Comparison of ENCODE assay signal across 1 cellular context in the genomic region with DNA sequence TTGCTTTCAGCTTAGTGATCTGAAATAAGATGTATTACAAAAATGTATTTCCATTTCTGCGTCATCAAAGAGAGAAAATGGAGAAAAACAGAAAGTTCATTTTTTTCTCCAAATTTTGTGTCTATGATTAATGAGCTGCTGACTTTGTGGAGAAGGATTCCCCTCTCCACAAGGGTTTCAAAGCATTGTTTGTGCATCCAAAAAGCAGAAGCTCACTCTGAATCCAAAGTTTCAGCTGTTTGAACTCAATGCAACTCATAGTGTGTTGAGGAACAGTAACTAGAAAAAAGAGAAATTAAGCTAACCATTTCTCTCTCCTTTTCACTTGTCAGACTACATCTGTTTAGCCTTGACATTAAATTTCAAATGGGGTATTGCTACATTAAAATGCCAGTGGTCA.
TF ChIP-seq lines count a peak whose summit lies in the region.

No MANE protein-coding gene starts in this region.

TF ChIP-seq in GM12878, 131 proteins besides CTCF, POLR2A, EP300 and RAD21 (continued from another document):
- TF ChIP-seq TCF12 (IDR thresholded peaks at IDR 0.05; ENCODE audit: low read depth, low read length), result no peak
- no peak for TF ChIP-seq HDGF (IDR thresholded peaks at IDR 0.05)
- TF ChIP-seq, protein P1, sequence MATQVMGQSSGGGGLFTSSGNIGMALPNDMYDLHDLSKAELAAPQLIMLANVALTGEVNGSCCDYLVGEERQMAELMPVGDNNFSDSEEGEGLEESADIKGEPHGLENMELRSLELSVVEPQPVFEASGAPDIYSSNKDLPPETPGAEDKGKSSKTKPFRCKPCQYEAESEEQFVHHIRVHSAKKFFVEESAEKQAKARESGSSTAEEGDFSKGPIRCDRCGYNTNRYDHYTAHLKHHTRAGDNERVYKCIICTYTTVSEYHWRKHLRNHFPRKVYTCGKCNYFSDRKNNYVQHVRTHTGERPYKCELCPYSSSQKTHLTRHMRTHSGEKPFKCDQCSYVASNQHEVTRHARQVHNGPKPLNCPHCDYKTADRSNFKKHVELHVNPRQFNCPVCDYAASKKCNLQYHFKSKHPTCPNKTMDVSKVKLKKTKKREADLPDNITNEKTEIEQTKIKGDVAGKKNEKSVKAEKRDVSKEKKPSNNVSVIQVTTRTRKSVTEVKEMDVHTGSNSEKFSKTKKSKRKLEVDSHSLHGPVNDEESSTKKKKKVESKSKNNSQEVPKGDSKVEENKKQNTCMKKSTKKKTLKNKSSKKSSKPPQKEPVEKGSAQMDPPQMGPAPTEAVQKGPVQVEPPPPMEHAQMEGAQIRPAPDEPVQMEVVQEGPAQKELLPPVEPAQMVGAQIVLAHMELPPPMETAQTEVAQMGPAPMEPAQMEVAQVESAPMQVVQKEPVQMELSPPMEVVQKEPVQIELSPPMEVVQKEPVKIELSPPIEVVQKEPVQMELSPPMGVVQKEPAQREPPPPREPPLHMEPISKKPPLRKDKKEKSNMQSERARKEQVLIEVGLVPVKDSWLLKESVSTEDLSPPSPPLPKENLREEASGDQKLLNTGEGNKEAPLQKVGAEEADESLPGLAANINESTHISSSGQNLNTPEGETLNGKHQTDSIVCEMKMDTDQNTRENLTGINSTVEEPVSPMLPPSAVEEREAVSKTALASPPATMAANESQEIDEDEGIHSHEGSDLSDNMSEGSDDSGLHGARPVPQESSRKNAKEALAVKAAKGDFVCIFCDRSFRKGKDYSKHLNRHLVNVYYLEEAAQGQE (IDR thresholded peaks at IDR 0.05; ENCODE audit: low read depth, low read length), result no peak
- TF ChIP-seq CBX5 (IDR thresholded peaks at IDR 0.05; ENCODE audit: low read depth), result no peak
- TF ChIP-seq MTA2 (IDR thresholded peaks at IDR 0.05; ENCODE audit: low read depth), result peak; percentile 66; the same call in 1 of the 2 replicates
- no peak for TF ChIP-seq SMAD5 (IDR thresholded peaks at IDR 0.05; ENCODE audit: low read depth)
- TF ChIP-seq CEBPB (IDR thresholded peaks at IDR 0.05; ENCODE audit: borderline replicate concordance in 1 of 2, low read depth in 2 of 2, low read length in 2 of 2), result no peak
- TF ChIP-seq, protein P2, sequence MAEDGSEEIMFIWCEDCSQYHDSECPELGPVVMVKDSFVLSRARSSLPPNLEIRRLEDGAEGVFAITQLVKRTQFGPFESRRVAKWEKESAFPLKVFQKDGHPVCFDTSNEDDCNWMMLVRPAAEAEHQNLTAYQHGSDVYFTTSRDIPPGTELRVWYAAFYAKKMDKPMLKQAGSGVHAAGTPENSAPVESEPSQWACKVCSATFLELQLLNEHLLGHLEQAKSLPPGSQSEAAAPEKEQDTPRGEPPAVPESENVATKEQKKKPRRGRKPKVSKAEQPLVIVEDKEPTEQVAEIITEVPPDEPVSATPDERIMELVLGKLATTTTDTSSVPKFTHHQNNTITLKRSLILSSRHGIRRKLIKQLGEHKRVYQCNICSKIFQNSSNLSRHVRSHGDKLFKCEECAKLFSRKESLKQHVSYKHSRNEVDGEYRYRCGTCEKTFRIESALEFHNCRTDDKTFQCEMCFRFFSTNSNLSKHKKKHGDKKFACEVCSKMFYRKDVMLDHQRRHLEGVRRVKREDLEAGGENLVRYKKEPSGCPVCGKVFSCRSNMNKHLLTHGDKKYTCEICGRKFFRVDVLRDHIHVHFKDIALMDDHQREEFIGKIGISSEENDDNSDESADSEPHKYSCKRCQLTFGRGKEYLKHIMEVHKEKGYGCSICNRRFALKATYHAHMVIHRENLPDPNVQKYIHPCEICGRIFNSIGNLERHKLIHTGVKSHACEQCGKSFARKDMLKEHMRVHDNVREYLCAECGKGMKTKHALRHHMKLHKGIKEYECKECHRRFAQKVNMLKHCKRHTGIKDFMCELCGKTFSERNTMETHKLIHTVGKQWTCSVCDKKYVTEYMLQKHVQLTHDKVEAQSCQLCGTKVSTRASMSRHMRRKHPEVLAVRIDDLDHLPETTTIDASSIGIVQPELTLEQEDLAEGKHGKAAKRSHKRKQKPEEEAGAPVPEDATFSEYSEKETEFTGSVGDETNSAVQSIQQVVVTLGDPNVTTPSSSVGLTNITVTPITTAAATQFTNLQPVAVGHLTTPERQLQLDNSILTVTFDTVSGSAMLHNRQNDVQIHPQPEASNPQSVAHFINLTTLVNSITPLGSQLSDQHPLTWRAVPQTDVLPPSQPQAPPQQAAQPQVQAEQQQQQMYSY (CRISPR knock-in tag; IDR thresholded peaks at IDR 0.05), result no peak
- TF ChIP-seq WRNIP1 (IDR thresholded peaks at IDR 0.05; ENCODE audit: borderline replicate concordance, low read depth, low read length), result no peak
- no peak for TF ChIP-seq SIX5 (IDR thresholded peaks at IDR 0.05; ENCODE audit: low read depth, low read length, severe bottlenecking)
- TF ChIP-seq, protein P3, sequence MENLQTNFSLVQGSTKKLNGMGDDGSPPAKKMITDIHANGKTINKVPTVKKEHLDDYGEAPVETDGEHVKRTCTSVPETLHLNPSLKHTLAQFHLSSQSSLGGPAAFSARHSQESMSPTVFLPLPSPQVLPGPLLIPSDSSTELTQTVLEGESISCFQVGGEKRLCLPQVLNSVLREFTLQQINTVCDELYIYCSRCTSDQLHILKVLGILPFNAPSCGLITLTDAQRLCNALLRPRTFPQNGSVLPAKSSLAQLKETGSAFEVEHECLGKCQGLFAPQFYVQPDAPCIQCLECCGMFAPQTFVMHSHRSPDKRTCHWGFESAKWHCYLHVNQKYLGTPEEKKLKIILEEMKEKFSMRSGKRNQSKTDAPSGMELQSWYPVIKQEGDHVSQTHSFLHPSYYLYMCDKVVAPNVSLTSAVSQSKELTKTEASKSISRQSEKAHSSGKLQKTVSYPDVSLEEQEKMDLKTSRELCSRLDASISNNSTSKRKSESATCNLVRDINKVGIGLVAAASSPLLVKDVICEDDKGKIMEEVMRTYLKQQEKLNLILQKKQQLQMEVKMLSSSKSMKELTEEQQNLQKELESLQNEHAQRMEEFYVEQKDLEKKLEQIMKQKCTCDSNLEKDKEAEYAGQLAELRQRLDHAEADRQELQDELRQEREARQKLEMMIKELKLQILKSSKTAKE (IDR thresholded peaks at IDR 0.05; ENCODE audit: low read depth, poor library complexity, severe bottlenecking), result no peak
- no peak for TF ChIP-seq FOXK2 (IDR thresholded peaks at IDR 0.05)
- no peak for TF ChIP-seq NFIC (IDR thresholded peaks at IDR 0.05; ENCODE audit: low read depth, low read length)
TF ChIP-seq in GM12878: peak in this region for 7.
